ENCODE assay signal across 8 cellular contexts in the genomic region with DNA sequence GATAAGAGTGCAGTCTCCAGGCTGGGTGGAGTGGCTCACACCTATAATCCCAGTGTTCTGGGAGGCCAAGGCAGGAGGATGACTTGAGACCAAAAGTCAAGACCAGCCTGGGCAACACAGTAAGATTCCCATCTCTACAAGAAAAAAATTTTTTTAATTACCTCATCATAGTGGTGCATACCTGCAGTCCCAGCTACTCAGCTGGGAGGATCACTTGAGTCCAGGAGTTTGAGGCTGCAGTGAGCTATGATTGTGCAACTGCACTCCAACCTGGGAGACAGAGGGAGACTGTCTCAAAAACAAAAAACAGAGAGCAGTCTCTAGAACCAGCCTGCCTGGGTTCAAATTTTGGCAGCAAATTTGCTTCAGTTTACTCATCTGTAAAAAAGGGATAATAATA.
"Had no signal": no experiment of that assay in that cellular context is flagged by ENCODE, and none has a peak within 500 bp of the region (broad histone marks: within the 10 kb centered on the region; RNA-seq: fewer than 3 reads in every experiment).

No MANE protein-coding gene starts in this region.

- H3K4me3 ChIP-seq: GM23248, HAP-1 had no signal

- H2AFZ ChIP-seq: GM23248 had no signal

- H3K27ac ChIP-seq: GM23248 had no signal

- H3K4me1 ChIP-seq: HAP-1 had no signal

- H3K9me3 ChIP-seq: HAP-1 had no signal

- H3K9ac ChIP-seq: GM23248 had no signal

- ATAC-seq: HCT116 had no signal

- FAIRE-seq: HTR-8/SVneo had no signal

- DNase-seq: GM23248, GOT3, H7, HFFc6, KG1 had no signal
